In genomic region chr20:40868568-40869223, GRCh38 we compare ENCODE assay signal across 12 cellular contexts.
DNase-seq lines count a peak whose midpoint lies in the region; ATAC-seq and TF ChIP-seq lines count a peak whose summit lies in the region.
"Had no signal": no experiment of that assay in that cellular context is flagged by ENCODE, and none has a peak within 500 bp of the region (broad histone marks: within the 10 kb centered on the region; RNA-seq: fewer than 3 reads in every experiment).

No MANE protein-coding gene starts in this region.

- no peak overlapping the region for H3K27ac Mint-ChIP-seq in activated naive CD4-positive, alpha-beta T cell treated with anti-CD3 and anti-CD28 coated beads, Interleukin-2, amount 10 ng/mL, durations not matched to agents 7 days and 5 days
- H3K27ac Mint-ChIP-seq: activated naive CD8-positive, alpha-beta T cell treated with anti-CD3 and anti-CD28 coated beads, Interleukin-2, amount 50 U/mL, for 24 hours had no signal

- CTCF ChIA-PET in activated naive CD4-positive, alpha-beta T cell treated with anti-CD3 and anti-CD28 coated beads, Interleukin-2, amount 10 ng/mL, durations not matched to agents 7 days and 5 days (lab: Charles Lee) = no interaction called here

- H3K4me3 Mint-ChIP-seq in activated naive CD4-positive, alpha-beta T cell treated with anti-CD3 and anti-CD28 coated beads, Interleukin-2, amount 10 ng/mL, durations not matched to agents 7 days and 5 days = no peak overlapping the region
- H3K4me3 Mint-ChIP-seq: activated naive CD8-positive, alpha-beta T cell treated with anti-CD3 and anti-CD28 coated beads, Interleukin-2, amount 50 U/mL, for 24 hours had no signal

- no peaks in the 10 kb centered on the region for H3K36me3 Mint-ChIP-seq in activated naive CD4-positive, alpha-beta T cell treated with anti-CD3 and anti-CD28 coated beads, Interleukin-2, amount 10 ng/mL, durations not matched to agents 7 days and 5 days

- DNase-seq in AG09319 (ENCODE audit: extremely low read depth, low read depth) (peak; percentile 73), fibroblast of the aortic adventitia (ENCODE audit: low read depth) (peak; percentile 98), omental fat pad (ENCODE audit: low spot score) (no peak), T-helper 9 cell (no peak)
- no peak for DNase-seq in activated naive CD4-positive, alpha-beta T cell treated with anti-CD3 and anti-CD28 coated beads, Interleukin-2, amount 10 ng/mL, durations not matched to agents 7 days and 5 days
- DNase-seq in stimulated activated CD4-positive, alpha-beta T cell treated with anti-CD3 and anti-CD28 coated beads, Interleukin-1b, Interleukin-23, amount 100 ng/mL, for 48 hours = no peak
- no peak for DNase-seq in activated CD4-positive, alpha-beta T cell treated with anti-CD3 and anti-CD28 coated beads for 4 hours
- DNase-seq: activated CD4-positive, alpha-beta T cell treated with anti-CD3 and anti-CD28 coated beads, Interleukin-2, amount 50 U/mL, for 4 hours; activated naive CD8-positive, alpha-beta T cell treated with anti-CD3 and anti-CD28 coated beads, Interleukin-2, amount 50 U/mL, for 24 hours; BE2C; NCI-H1694 treated with DMSO at 0.1 percent for 48 hours had no signal

- H3K9me3 Mint-ChIP-seq in activated naive CD4-positive, alpha-beta T cell treated with anti-CD3 and anti-CD28 coated beads, Interleukin-2, amount 10 ng/mL, durations not matched to agents 7 days and 5 days = no peaks in the 10 kb centered on the region
- H3K9me3 Mint-ChIP-seq: activated naive CD8-positive, alpha-beta T cell treated with anti-CD3 and anti-CD28 coated beads, Interleukin-2, amount 50 U/mL, for 24 hours had no signal

- peaks cover 12% of the 10 kb centered on the region for H3K27me3 Mint-ChIP-seq in activated naive CD4-positive, alpha-beta T cell treated with anti-CD3 and anti-CD28 coated beads, Interleukin-2, amount 10 ng/mL, durations not matched to agents 7 days and 5 days
- H3K27me3 Mint-ChIP-seq: activated naive CD8-positive, alpha-beta T cell treated with anti-CD3 and anti-CD28 coated beads, Interleukin-2, amount 50 U/mL, for 24 hours had no signal

- peak; percentile 44 for ATAC-seq in SK-N-SH treated with all-trans-retinoic acid at 6 μM for 48 hours
- peak; percentile 87 for ATAC-seq in omental fat pad (ENCODE audit: low FRiP score)
- ATAC-seq: activated naive CD8-positive, alpha-beta T cell treated with anti-CD3 and anti-CD28 coated beads, Interleukin-2, amount 50 U/mL, for 24 hours had no signal

- H3K4me1 Mint-ChIP-seq in activated naive CD4-positive, alpha-beta T cell treated with anti-CD3 and anti-CD28 coated beads, Interleukin-2, amount 10 ng/mL, durations not matched to agents 7 days and 5 days = no peaks in the 10 kb centered on the region
- H3K4me1 Mint-ChIP-seq: activated naive CD8-positive, alpha-beta T cell treated with anti-CD3 and anti-CD28 coated beads, Interleukin-2, amount 50 U/mL, for 24 hours had no signal

- H3K4me3 ChIP-seq in fibroblast of the aortic adventitia (ENCODE audit: low read depth, low read length) = no peak overlapping the region

- no peak for TF ChIP-seq CTCF in AG09319 (IDR thresholded peaks at IDR 0.05; ENCODE audit: low read depth, low read length)
- TF ChIP-seq CTCF in fibroblast of the aortic adventitia (IDR thresholded peaks at IDR 0.05; ENCODE audit: insufficient read depth, low read length) = no peak
- TF ChIP-seq CTCF in omental fat pad (IDR thresholded peaks at IDR 0.05) = no peak

TF ChIP-seq in SK-N-SH treated with all-trans-retinoic acid at 6 μM for 48 hours, 23 proteins besides CTCF, POLR2A, EP300 and RAD21:
- TF ChIP-seq ISL1 (CRISPR knock-in tag; IDR thresholded peaks at IDR 0.05) = peak; percentile 19; the same call in 1 of the 2 replicates
- TF ChIP-seq ZNF8 (CRISPR knock-in tag; IDR thresholded peaks at IDR 0.05) = no peak

Comparison
In these comparisons a context has a peak if more than half of its experiments do, and no peak if none do; other contexts are left out.
1. DNase-seq: peak in AG09319 (single experiment) and fibroblast of the aortic adventitia (single experiment); none in omental fat pad (single experiment), activated naive CD4-positive, alpha-beta T cell treated with anti-CD3 and anti-CD28 coated beads, Interleukin-2, amount 10 ng/mL, durations not matched to agents 7 days and 5 days (single experiment), T-helper 9 cell (single experiment), stimulated activated CD4-positive, alpha-beta T cell treated with anti-CD3 and anti-CD28 coated beads, Interleukin-1b, Interleukin-23, amount 100 ng/mL, for 48 hours (single experiment) and activated CD4-positive, alpha-beta T cell treated with anti-CD3 and anti-CD28 coated beads for 4 hours (0 of 2).